In genomic region chr4:39505581-39505980, GRCh38 we compare ENCODE assay signal across 12 cellular contexts.
"Had no signal": no experiment of that assay in that cellular context is flagged by ENCODE, and none has a peak within 500 bp of the region (broad histone marks: within the 10 kb centered on the region; RNA-seq: fewer than 3 reads in every experiment).

No MANE protein-coding gene starts in this region.

- H3K27me3 ChIP-seq: esophagus squamous epithelium, neural progenitor cell, tibial nerve had no signal

- ATAC-seq: right cardiac atrium; stimulated activated naive B cell treated with anti-CD40 and anti-IgM and Interleukin-4, amounts not matched to agents 10 μg/mL and 1 μg/mL and 100 μg/mL, for 72 hours had no signal

- H3K27ac Mint-ChIP-seq: activated B cell treated with CpG ODN at 0.5 μM for 24 hours; activated CD4-positive, alpha-beta T cell treated with anti-CD3 and anti-CD28 coated beads, Interleukin-2, amount 10 ng/mL, durations not matched to agents 24 days and 14 days; activated naive CD4-positive, alpha-beta T cell treated with anti-CD3 and anti-CD28 coated beads, Interleukin-2, amount 50 U/mL, for 24 hours; neural progenitor cell; stimulated activated naive B cell treated with anti-CD40 and anti-IgM and Interleukin-4, amounts not matched to agents 10 μg/mL and 1 μg/mL and 100 μg/mL, for 72 hours; T-helper 1 cell treated with Interleukin-12 subunit alpha and Interleukin-12 subunit beta and Interleukin-4 antibody, amounts not matched to agents 30 μg/mL and 1 μg/mL, for 36 hours had no signal

- H3K9me3 ChIP-seq: esophagus squamous epithelium, tibial nerve had no signal

- H3K9me3 Mint-ChIP-seq: activated B cell treated with CpG ODN at 0.5 μM for 24 hours; activated CD4-positive, alpha-beta T cell treated with anti-CD3 and anti-CD28 coated beads, Interleukin-2, amount 10 ng/mL, durations not matched to agents 24 days and 14 days; activated naive CD4-positive, alpha-beta T cell treated with anti-CD3 and anti-CD28 coated beads, Interleukin-2, amount 50 U/mL, for 24 hours; neural progenitor cell; stimulated activated naive B cell treated with anti-CD40 and anti-IgM and Interleukin-4, amounts not matched to agents 10 μg/mL and 1 μg/mL and 100 μg/mL, for 72 hours; T-helper 1 cell treated with Interleukin-12 subunit alpha and Interleukin-12 subunit beta and Interleukin-4 antibody, amounts not matched to agents 30 μg/mL and 1 μg/mL, for 36 hours had no signal

- H2AFZ ChIP-seq: neural progenitor cell had no signal

- H3K4me3 Mint-ChIP-seq: activated B cell treated with CpG ODN at 0.5 μM for 24 hours; activated CD4-positive, alpha-beta T cell treated with anti-CD3 and anti-CD28 coated beads, Interleukin-2, amount 10 ng/mL, durations not matched to agents 24 days and 14 days; activated naive CD4-positive, alpha-beta T cell treated with anti-CD3 and anti-CD28 coated beads, Interleukin-2, amount 50 U/mL, for 24 hours; neural progenitor cell; stimulated activated naive B cell treated with anti-CD40 and anti-IgM and Interleukin-4, amounts not matched to agents 10 μg/mL and 1 μg/mL and 100 μg/mL, for 72 hours; T-helper 1 cell treated with Interleukin-12 subunit alpha and Interleukin-12 subunit beta and Interleukin-4 antibody, amounts not matched to agents 30 μg/mL and 1 μg/mL, for 36 hours had no signal

- H3K4me2 ChIP-seq: neural progenitor cell, smooth muscle cell had no signal

- H3K4me1 ChIP-seq: esophagus squamous epithelium, neural progenitor cell had no signal

- H3K4me3 ChIP-seq: esophagus squamous epithelium, neural progenitor cell, smooth muscle cell, tibial nerve had no signal

- DNase-seq: activated B cell treated with CpG ODN at 0.5 μM for 24 hours; activated CD4-positive, alpha-beta T cell treated with anti-CD3 and anti-CD28 coated beads, Interleukin-2, amount 10 ng/mL, durations not matched to agents 24 days and 14 days; esophagus squamous epithelium; kidney; posterior cingulate gyrus; right cardiac atrium; stimulated activated naive B cell treated with anti-CD40 and anti-IgM and Interleukin-4, amounts not matched to agents 10 μg/mL and 1 μg/mL and 100 μg/mL, for 72 hours had no signal

- H3K27ac ChIP-seq: esophagus squamous epithelium, neural progenitor cell, tibial nerve had no signal

- H3K4me1 Mint-ChIP-seq: activated B cell treated with CpG ODN at 0.5 μM for 24 hours; activated CD4-positive, alpha-beta T cell treated with anti-CD3 and anti-CD28 coated beads, Interleukin-2, amount 10 ng/mL, durations not matched to agents 24 days and 14 days; activated naive CD4-positive, alpha-beta T cell treated with anti-CD3 and anti-CD28 coated beads, Interleukin-2, amount 50 U/mL, for 24 hours; neural progenitor cell had no signal

- H3K9ac ChIP-seq: neural progenitor cell had no signal
